23 cellular contexts compared by ENCODE assay signal in the genomic region with DNA sequence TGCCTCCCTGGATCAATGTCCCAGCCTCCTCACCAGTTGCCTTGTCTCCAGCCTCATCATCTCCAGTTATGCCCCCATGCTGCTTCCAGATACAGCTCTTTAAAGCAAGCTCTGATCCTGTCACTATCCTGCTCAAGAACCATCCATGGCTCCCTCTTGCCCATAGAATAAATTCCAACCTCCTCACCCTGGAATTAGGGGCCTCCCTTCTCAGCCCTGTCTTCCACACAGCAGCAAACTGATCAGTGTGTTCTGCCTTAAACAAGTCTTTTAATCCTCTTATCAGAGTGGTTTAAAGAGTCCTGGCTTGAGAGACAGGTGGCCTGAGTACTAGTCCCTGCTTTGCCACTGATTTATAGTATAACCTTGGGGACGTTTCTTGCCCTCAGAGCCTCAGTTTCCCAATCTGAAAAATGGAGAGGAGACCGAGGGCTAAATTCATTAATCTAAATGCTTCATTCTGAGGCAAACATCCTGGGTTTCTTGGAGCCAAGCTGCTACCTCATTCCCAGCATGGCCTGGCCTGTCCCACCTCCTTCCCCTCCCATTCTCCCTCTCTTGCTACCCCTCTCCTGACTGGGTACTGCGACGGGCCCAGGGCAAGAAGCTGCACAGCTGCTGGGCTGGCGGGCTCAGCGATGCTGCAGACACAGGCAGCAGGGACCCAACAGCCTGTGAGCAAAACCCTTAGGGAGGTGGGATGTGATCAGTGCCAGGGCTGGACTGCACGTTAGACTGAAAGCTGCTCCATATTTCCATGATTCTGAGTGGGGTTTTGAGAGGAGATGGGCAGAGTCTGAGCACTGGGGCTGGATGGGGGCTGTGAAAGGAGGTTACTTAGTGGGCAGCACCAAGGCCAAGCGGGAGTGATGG.
"Had no signal": no experiment of that assay in that cellular context is flagged by ENCODE, and none has a peak within 500 bp of the region (broad histone marks: within the 10 kb centered on the region; RNA-seq: fewer than 3 reads in every experiment).

No MANE protein-coding gene starts in this region.

- H3K9me3 ChIP-seq: neutrophil, pancreas, tibial artery had no signal

- H3K36me3 ChIP-seq: brain microvascular endothelial cell, neutrophil, pancreas, tibial artery had no signal

- H3K4me2 ChIP-seq: hepatocyte had no signal

- H3K4me1 ChIP-seq: pancreas, tibial artery had no signal

- H3K36me3 Mint-ChIP-seq: activated naive CD4-positive, alpha-beta T cell treated with anti-CD3 and anti-CD28 coated beads, Interleukin-2, amount 50 U/mL, for 24 hours; natural killer cell had no signal

- H3K9me3 Mint-ChIP-seq: activated naive CD4-positive, alpha-beta T cell treated with anti-CD3 and anti-CD28 coated beads, Interleukin-2, amount 50 U/mL, for 24 hours; natural killer cell; stimulated activated naive CD8-positive, alpha-beta T cell treated with anti-CD3 and anti-CD28 coated beads, Interleukin-15, Interleukin-2, amounts not matched to agents 100 ng/mL and 50 ng/mL, for 24 hours had no signal

- H3K4me3 ChIP-seq: hepatocyte, pancreas, tibial artery had no signal

- H3K27ac Mint-ChIP-seq: activated naive CD4-positive, alpha-beta T cell treated with anti-CD3 and anti-CD28 coated beads, Interleukin-2, amount 50 U/mL, for 24 hours; natural killer cell; stimulated activated naive CD8-positive, alpha-beta T cell treated with anti-CD3 and anti-CD28 coated beads, Interleukin-15, Interleukin-2, amounts not matched to agents 100 ng/mL and 50 ng/mL, for 24 hours; WTC11 had no signal

- H3K79me2 ChIP-seq: hepatocyte had no signal

- H2AFZ ChIP-seq: hepatocyte had no signal

- H3K4me1 Mint-ChIP-seq: activated naive CD4-positive, alpha-beta T cell treated with anti-CD3 and anti-CD28 coated beads, Interleukin-2, amount 50 U/mL, for 24 hours; natural killer cell had no signal

- H3K27me3 ChIP-seq: brain microvascular endothelial cell, hepatocyte, neutrophil, pancreas had no signal

- DNase-seq: activated gamma-delta T cell treated with Interleukin-2 at 50 U/mL for 16 hours; activated T-cell treated with anti-CD3 and anti-CD28 coated beads, Interleukin-2, amount 50 U/mL, for 1 hour; brain microvascular endothelial cell; central memory CD4-positive, alpha-beta T cell; effector memory CD4-positive, alpha-beta T cell; foreskin melanocyte; kidney glomerular epithelial cell; left ventricle myocardium superior; mammary epithelial cell; midbrain; natural killer cell; pancreas; right cardiac atrium; stimulated activated CD4-positive, alpha-beta T cell treated with anti-CD3 and anti-CD28 coated beads, Interleukin-12 subunit alpha, Interleukin-12 subunit beta, amount 100 ng/mL, for 4 hours; stimulated activated CD4-positive, alpha-beta T cell treated with anti-CD3 and anti-CD28 coated beads, Interleukin-4, amount 100 ng/mL, for 4 hours; substantia nigra; T-helper 9 cell had no signal

- H3K27ac ChIP-seq: brain microvascular endothelial cell, hepatocyte, neutrophil, pancreas, tibial artery had no signal

- H3K4me3 Mint-ChIP-seq: activated naive CD4-positive, alpha-beta T cell treated with anti-CD3 and anti-CD28 coated beads, Interleukin-2, amount 50 U/mL, for 24 hours; natural killer cell; stimulated activated naive CD8-positive, alpha-beta T cell treated with anti-CD3 and anti-CD28 coated beads, Interleukin-15, Interleukin-2, amounts not matched to agents 100 ng/mL and 50 ng/mL, for 24 hours; WTC11 had no signal
